Comparison of ENCODE assay signal across 28 cellular contexts in genomic region chr4:184261246-184261645, GRCh38. TPM values are rescaled to one million over a fixed set of nuclear protein-coding genes. Genes with fewer than 3 reads are reported as not detected.
"Had no signal": no experiment of that assay in that cellular context is flagged by ENCODE, and none has a peak within 500 bp of the region (broad histone marks: within the 10 kb centered on the region; RNA-seq: fewer than 3 reads in every experiment).

No MANE protein-coding gene starts in this region.

- DNase-seq: effector CD8-positive, alpha-beta T cell; endodermal cell; foreskin keratinocyte; heart left ventricle; kidney; mucosa of descending colon; naive B cell; sigmoid colon; stimulated activated CD4-positive, alpha-beta T cell treated with anti-CD3 and anti-CD28 coated beads, Interleukin-4, amount 100 ng/mL, for 4 hours; upper lobe of left lung had no signal

- H3K4me3 ChIP-seq: gastroesophageal sphincter, heart left ventricle, hepatocyte, lung, mucosa of descending colon, right atrium auricular region, sigmoid colon, thoracic aorta, tibial nerve, upper lobe of left lung had no signal

- H2AFZ ChIP-seq: hepatocyte, parathyroid adenoma had no signal

- H3K36me3 Mint-ChIP-seq: memory B cell; mesothelial cell of epicardium; naive B cell; natural killer cell treated with Interleukin-12 subunit alpha and Interleukin-12 subunit beta and Interleukin-15 and Interleukin-18, amount 100 ng/mL, for 72 hours; stimulated activated memory B cell treated with anti-CD40 and anti-IgM and Interleukin-4, amounts not matched to agents 10 μg/mL and 1 μg/mL and 100 μg/mL, for 72 hours had no signal

- H3K9me3 ChIP-seq: gastroesophageal sphincter, heart left ventricle, mucosa of descending colon, right atrium auricular region, sigmoid colon, thoracic aorta, tibial nerve, upper lobe of left lung had no signal

- H3K36me3 ChIP-seq: gastroesophageal sphincter, heart left ventricle, right atrium auricular region, sigmoid colon, thoracic aorta, tibial nerve, upper lobe of left lung had no signal

- H3K79me2 ChIP-seq: hepatocyte, parathyroid adenoma had no signal

- H3K4me1 ChIP-seq: parathyroid adenoma had no signal

- H3K27me3 Mint-ChIP-seq: dendritic cell treated with granulocyte-macrophage colony-stimulating factor and Interleukin-4, amounts not matched to agents 40 ng/mL and 50 ng/mL, for 4 days; naive B cell; progenitor cell of endocrine pancreas; stimulated activated memory B cell treated with anti-CD40 and anti-IgM and Interleukin-4, amounts not matched to agents 10 μg/mL and 1 μg/mL and 100 μg/mL, for 72 hours; stimulated activated naive CD8-positive, alpha-beta T cell treated with anti-CD3 and anti-CD28 coated beads, Interleukin-15, Interleukin-2, amounts not matched to agents 100 ng/mL and 50 ng/mL, for 24 hours had no signal

- H3K9ac ChIP-seq: parathyroid adenoma had no signal

- H3K4me2 ChIP-seq: hepatocyte had no signal

- H3K9me3 Mint-ChIP-seq: dendritic cell treated with granulocyte-macrophage colony-stimulating factor and Interleukin-4, amounts not matched to agents 40 ng/mL and 50 ng/mL, for 4 days; endodermal cell; mesothelial cell of epicardium; natural killer cell treated with Interleukin-12 subunit alpha and Interleukin-12 subunit beta and Interleukin-15 and Interleukin-18, amount 100 ng/mL, for 72 hours; neural crest cell; stimulated activated memory B cell treated with anti-CD40 and anti-IgM and Interleukin-4, amounts not matched to agents 10 μg/mL and 1 μg/mL and 100 μg/mL, for 72 hours; stimulated activated naive CD8-positive, alpha-beta T cell treated with anti-CD3 and anti-CD28 coated beads, Interleukin-15, Interleukin-2, amounts not matched to agents 100 ng/mL and 50 ng/mL, for 24 hours had no signal

- H3K27ac Mint-ChIP-seq: dendritic cell treated with granulocyte-macrophage colony-stimulating factor and Interleukin-4, amounts not matched to agents 40 ng/mL and 50 ng/mL, for 4 days; endodermal cell; memory B cell; mesothelial cell of epicardium; naive B cell; natural killer cell treated with Interleukin-12 subunit alpha and Interleukin-12 subunit beta and Interleukin-15 and Interleukin-18, amount 100 ng/mL, for 72 hours; progenitor cell of endocrine pancreas; stimulated activated memory B cell treated with anti-CD40 and anti-IgM and Interleukin-4, amounts not matched to agents 10 μg/mL and 1 μg/mL and 100 μg/mL, for 72 hours; stimulated activated naive CD8-positive, alpha-beta T cell treated with anti-CD3 and anti-CD28 coated beads, Interleukin-15, Interleukin-2, amounts not matched to agents 100 ng/mL and 50 ng/mL, for 24 hours had no signal

- H3K4me1 Mint-ChIP-seq: endodermal cell had no signal

- H3K27me3 ChIP-seq: foreskin keratinocyte, gastroesophageal sphincter, heart left ventricle, hepatocyte, right atrium auricular region, sigmoid colon, tibial nerve, upper lobe of left lung had no signal

- H3K27ac ChIP-seq: epithelial cell of prostate, foreskin keratinocyte, gastroesophageal sphincter, heart left ventricle, hepatocyte, parathyroid adenoma, right atrium auricular region, sigmoid colon, thoracic aorta, tibial nerve, upper lobe of left lung had no signal

- H3K4me3 Mint-ChIP-seq: dendritic cell treated with granulocyte-macrophage colony-stimulating factor and Interleukin-4, amounts not matched to agents 40 ng/mL and 50 ng/mL, for 4 days; endodermal cell; memory B cell; mesothelial cell of epicardium; naive B cell; natural killer cell treated with Interleukin-12 subunit alpha and Interleukin-12 subunit beta and Interleukin-15 and Interleukin-18, amount 100 ng/mL, for 72 hours; neural crest cell; stimulated activated memory B cell treated with anti-CD40 and anti-IgM and Interleukin-4, amounts not matched to agents 10 μg/mL and 1 μg/mL and 100 μg/mL, for 72 hours; stimulated activated naive CD8-positive, alpha-beta T cell treated with anti-CD3 and anti-CD28 coated beads, Interleukin-15, Interleukin-2, amounts not matched to agents 100 ng/mL and 50 ng/mL, for 24 hours had no signal

RNA-seq across cellular contexts. Expression of gene ENPP6, which starts 43.6 kb away (rescaled TPM):
- total RNA-seq: esophagus mucosa, foreskin keratinocyte, neural crest cell, osteoblast, progenitor cell of endocrine pancreas, right atrium auricular region had no signal
- polyA plus RNA-seq: hepatocyte had no signal
